In the genomic region with DNA sequence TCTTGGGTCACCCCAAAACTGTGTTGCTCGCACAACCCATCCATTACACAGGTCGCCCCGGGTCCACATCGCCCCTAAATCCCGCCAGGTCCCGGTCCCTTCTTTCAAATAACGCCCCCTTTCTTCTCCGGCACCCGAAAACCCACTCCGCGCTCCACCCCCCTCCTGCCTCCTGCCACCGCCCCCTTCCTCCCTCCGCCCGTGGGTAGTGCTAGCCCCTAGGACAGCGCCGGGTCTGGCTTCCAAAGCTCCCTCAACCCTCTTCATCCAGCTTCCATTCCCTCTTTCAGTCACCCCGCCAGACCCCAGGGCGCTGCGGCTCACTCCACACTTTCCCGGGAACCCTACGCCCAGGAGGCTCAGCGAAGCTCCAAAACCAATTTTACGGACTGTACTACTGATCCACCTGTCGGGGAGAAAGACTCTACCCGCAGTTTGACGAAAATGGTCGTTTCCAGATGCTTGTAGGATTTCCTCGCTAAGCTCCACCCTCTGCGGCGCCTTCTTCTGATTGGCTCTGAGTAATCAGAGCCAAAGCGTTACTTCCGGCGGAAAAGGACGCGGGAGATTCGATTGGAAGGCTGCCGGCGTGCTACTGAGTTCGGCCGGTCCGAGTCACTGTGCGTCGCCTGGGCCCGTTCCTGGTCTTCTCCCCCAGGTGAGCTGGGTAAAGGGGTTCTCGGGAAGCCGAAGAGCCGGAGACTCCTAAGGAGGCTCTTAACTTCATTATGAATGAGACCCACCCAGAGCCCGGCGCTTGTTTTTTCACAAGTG, we compare ENCODE assay signal across 1 cellular context.
A peak's percentile ranks its signal among the peaks of the same experiment; 100 is the strongest.
TF ChIP-seq lines count a peak whose summit lies in the region.

A gene with protein sequence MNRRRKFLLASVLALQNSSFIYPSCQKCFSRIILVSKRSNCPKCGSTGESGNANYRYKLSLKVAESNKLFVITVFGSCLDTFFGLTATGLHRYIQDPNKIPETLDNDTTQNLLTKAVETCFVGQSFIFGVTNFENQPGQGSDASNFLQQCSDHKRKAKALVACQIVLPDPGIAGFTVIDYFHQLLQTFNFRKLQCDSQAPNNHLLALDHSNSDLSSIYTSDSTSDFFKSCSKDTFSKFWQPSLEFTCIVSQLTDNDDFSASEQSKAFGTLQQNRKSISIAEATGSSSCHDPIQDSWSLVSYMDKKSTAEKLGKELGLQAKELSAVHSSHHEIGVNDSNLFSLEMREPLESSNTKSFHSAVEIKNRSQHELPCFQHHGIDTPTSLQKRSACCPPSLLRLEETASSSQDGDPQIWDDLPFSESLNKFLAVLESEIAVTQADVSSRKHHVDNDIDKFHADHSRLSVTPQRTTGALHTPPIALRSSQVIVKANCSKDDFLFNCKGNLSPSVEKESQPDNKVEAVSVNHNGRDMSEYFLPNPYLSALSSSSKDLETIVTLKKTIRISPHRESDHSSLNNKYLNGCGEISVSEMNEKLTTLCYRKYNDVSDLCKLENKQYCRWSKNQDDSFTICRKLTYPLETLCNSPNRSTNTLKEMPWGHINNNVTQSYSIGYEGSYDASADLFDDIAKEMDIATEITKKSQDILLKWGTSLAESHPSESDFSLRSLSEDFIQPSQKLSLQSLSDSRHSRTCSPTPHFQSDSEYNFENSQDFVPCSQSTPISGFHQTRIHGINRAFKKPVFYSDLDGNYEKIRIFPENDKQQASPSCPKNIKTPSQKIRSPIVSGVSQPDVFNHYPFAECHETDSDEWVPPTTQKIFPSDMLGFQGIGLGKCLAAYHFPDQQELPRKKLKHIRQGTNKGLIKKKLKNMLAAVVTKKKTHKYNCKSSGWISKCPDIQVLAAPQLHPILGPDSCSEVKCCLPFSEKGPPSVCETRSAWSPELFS (plus strand): TSS at position 572 of the 774 bp plus-strand sequence. CDS start 13,003 bp downstream, outside the sequence.

TF ChIP-seq in K562, 482 proteins besides CTCF, POLR2A, EP300 and RAD21 (continued from another document and continues in another):
- TF ChIP-seq, protein P1, sequence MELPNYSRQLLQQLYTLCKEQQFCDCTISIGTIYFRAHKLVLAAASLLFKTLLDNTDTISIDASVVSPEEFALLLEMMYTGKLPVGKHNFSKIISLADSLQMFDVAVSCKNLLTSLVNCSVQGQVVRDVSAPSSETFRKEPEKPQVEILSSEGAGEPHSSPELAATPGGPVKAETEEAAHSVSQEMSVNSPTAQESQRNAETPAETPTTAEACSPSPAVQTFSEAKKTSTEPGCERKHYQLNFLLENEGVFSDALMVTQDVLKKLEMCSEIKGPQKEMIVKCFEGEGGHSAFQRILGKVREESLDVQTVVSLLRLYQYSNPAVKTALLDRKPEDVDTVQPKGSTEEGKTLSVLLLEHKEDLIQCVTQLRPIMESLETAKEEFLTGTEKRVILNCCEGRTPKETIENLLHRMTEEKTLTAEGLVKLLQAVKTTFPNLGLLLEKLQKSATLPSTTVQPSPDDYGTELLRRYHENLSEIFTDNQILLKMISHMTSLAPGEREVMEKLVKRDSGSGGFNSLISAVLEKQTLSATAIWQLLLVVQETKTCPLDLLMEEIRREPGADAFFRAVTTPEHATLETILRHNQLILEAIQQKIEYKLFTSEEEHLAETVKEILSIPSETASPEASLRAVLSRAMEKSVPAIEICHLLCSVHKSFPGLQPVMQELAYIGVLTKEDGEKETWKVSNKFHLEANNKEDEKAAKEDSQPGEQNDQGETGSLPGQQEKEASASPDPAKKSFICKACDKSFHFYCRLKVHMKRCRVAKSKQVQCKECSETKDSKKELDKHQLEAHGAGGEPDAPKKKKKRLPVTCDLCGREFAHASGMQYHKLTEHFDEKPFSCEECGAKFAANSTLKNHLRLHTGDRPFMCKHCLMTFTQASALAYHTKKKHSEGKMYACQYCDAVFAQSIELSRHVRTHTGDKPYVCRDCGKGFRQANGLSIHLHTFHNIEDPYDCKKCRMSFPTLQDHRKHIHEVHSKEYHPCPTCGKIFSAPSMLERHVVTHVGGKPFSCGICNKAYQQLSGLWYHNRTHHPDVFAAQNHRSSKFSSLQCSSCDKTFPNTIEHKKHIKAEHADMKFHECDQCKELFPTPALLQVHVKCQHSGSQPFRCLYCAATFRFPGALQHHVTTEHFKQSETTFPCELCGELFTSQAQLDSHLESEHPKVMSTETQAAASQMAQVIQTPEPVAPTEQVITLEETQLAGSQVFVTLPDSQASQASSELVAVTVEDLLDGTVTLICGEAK (IDR thresholded peaks at IDR 0.05), result peak; percentile 91
- TF ChIP-seq, protein P1 (CRISPR knock-in tag; IDR thresholded peaks at IDR 0.05), result no peak
- TF ChIP-seq ZNF347 (CRISPR knock-in tag; IDR thresholded peaks at IDR 0.05; ENCODE audit: low read depth), result no peak
- TF ChIP-seq SAP30 (IDR thresholded peaks at IDR 0.05; ENCODE audit: borderline replicate concordance, insufficient read depth, low read depth, low read length, poor library complexity, severe bottlenecking), result peak; percentile 99
- TF ChIP-seq TCF3 (CRISPR knock-in tag; IDR thresholded peaks at IDR 0.05), result no peak; the same call in 1 of the 2 replicates
- TF ChIP-seq NUFIP1 (IDR thresholded peaks at IDR 0.05; ENCODE audit: partially characterized antibody), result no peak
- TF ChIP-seq FIP1L1 (IDR thresholded peaks at IDR 0.05; ENCODE audit: low read depth, low read length, poor library complexity, severe bottlenecking), result no peak
- no peak for TF ChIP-seq PURB (CRISPR knock-in tag; IDR thresholded peaks at IDR 0.05; ENCODE audit: low read depth)
- peak; percentile 99 for TF ChIP-seq JUND (IDR thresholded peaks at IDR 0.05; ENCODE audit: borderline replicate concordance, low read depth, low read length)
- no peak; the same call in 2 of the 3 replicates for TF ChIP-seq JUND (tag; IDR thresholded peaks at IDR 0.05; ENCODE audit: borderline replicate concordance, low read depth, low read length)
- TF ChIP-seq, protein P2, sequence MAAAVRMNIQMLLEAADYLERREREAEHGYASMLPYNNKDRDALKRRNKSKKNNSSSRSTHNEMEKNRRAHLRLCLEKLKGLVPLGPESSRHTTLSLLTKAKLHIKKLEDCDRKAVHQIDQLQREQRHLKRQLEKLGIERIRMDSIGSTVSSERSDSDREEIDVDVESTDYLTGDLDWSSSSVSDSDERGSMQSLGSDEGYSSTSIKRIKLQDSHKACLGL (CRISPR knock-in tag; IDR thresholded peaks at IDR 0.05; ENCODE audit: borderline replicate concordance, poor library complexity, severe bottlenecking), result peak; percentile 89
- TF ChIP-seq, protein P3, sequence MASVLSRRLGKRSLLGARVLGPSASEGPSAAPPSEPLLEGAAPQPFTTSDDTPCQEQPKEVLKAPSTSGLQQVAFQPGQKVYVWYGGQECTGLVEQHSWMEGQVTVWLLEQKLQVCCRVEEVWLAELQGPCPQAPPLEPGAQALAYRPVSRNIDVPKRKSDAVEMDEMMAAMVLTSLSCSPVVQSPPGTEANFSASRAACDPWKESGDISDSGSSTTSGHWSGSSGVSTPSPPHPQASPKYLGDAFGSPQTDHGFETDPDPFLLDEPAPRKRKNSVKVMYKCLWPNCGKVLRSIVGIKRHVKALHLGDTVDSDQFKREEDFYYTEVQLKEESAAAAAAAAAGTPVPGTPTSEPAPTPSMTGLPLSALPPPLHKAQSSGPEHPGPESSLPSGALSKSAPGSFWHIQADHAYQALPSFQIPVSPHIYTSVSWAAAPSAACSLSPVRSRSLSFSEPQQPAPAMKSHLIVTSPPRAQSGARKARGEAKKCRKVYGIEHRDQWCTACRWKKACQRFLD (CRISPR knock-in tag; IDR thresholded peaks at IDR 0.05), result peak; percentile 92
- TF ChIP-seq BCOR (IDR thresholded peaks at IDR 0.05), result peak; percentile 10; the same call in 1 of the 2 replicates
- TF ChIP-seq, protein P4, sequence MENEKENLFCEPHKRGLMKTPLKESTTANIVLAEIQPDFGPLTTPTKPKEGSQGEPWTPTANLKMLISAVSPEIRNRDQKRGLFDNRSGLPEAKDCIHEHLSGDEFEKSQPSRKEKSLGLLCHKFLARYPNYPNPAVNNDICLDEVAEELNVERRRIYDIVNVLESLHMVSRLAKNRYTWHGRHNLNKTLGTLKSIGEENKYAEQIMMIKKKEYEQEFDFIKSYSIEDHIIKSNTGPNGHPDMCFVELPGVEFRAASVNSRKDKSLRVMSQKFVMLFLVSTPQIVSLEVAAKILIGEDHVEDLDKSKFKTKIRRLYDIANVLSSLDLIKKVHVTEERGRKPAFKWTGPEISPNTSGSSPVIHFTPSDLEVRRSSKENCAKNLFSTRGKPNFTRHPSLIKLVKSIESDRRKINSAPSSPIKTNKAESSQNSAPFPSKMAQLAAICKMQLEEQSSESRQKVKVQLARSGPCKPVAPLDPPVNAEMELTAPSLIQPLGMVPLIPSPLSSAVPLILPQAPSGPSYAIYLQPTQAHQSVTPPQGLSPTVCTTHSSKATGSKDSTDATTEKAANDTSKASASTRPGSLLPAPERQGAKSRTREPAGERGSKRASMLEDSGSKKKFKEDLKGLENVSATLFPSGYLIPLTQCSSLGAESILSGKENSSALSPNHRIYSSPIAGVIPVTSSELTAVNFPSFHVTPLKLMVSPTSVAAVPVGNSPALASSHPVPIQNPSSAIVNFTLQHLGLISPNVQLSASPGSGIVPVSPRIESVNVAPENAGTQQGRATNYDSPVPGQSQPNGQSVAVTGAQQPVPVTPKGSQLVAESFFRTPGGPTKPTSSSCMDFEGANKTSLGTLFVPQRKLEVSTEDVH (IDR thresholded peaks at IDR 0.05; ENCODE audit: low read depth, partially characterized antibody), result peak; percentile 90
- TF ChIP-seq YBX1 (IDR thresholded peaks at IDR 0.05), result no peak
- TF ChIP-seq CBX3 (IDR thresholded peaks at IDR 0.05; ENCODE audit: borderline replicate concordance in 1 of 2, low read length in 2 of 2), result 0 out of 3 replicates have a peak, but pooled peaks of 1 of the 2 experiments have one; percentile 2
- no peak for TF ChIP-seq TBL1XR1 (IDR thresholded peaks at IDR 0.05; ENCODE audit: low read length in 2 of 2)
- TF ChIP-seq PML (IDR thresholded peaks at IDR 0.05; ENCODE audit: low read length), result peak; percentile 73
- TF ChIP-seq POLR2B (IDR thresholded peaks at IDR 0.05; ENCODE audit: low read depth, partially characterized antibody), result peak; percentile 47
- TF ChIP-seq, protein P5, sequence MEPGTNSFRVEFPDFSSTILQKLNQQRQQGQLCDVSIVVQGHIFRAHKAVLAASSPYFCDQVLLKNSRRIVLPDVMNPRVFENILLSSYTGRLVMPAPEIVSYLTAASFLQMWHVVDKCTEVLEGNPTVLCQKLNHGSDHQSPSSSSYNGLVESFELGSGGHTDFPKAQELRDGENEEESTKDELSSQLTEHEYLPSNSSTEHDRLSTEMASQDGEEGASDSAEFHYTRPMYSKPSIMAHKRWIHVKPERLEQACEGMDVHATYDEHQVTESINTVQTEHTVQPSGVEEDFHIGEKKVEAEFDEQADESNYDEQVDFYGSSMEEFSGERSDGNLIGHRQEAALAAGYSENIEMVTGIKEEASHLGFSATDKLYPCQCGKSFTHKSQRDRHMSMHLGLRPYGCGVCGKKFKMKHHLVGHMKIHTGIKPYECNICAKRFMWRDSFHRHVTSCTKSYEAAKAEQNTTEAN (CRISPR knock-in tag; IDR thresholded peaks at IDR 0.05), result no peak
- TF ChIP-seq ZNF668 (CRISPR knock-in tag; IDR thresholded peaks at IDR 0.05), result no peak
- TF ChIP-seq, protein P6, sequence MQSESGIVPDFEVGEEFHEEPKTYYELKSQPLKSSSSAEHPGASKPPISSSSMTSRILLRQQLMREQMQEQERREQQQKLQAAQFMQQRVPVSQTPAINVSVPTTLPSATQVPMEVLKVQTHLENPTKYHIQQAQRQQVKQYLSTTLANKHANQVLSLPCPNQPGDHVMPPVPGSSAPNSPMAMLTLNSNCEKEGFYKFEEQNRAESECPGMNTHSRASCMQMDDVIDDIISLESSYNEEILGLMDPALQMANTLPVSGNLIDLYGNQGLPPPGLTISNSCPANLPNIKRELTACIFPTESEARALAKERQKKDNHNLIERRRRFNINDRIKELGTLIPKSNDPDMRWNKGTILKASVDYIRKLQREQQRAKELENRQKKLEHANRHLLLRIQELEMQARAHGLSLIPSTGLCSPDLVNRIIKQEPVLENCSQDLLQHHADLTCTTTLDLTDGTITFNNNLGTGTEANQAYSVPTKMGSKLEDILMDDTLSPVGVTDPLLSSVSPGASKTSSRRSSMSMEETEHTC (IDR thresholded peaks at IDR 0.05), result no peak
- TF ChIP-seq, protein P7, sequence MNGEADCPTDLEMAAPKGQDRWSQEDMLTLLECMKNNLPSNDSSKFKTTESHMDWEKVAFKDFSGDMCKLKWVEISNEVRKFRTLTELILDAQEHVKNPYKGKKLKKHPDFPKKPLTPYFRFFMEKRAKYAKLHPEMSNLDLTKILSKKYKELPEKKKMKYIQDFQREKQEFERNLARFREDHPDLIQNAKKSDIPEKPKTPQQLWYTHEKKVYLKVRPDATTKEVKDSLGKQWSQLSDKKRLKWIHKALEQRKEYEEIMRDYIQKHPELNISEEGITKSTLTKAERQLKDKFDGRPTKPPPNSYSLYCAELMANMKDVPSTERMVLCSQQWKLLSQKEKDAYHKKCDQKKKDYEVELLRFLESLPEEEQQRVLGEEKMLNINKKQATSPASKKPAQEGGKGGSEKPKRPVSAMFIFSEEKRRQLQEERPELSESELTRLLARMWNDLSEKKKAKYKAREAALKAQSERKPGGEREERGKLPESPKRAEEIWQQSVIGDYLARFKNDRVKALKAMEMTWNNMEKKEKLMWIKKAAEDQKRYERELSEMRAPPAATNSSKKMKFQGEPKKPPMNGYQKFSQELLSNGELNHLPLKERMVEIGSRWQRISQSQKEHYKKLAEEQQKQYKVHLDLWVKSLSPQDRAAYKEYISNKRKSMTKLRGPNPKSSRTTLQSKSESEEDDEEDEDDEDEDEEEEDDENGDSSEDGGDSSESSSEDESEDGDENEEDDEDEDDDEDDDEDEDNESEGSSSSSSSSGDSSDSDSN (IDR thresholded peaks at IDR 0.05; ENCODE audit: borderline replicate concordance in 1 of 2, low read depth in 2 of 2, low read length in 2 of 2), result peak in 1 of 2 experiments; percentile 83; a peak in 1 of 4 replicates
- no peak for TF ChIP-seq RAD51 (IDR thresholded peaks at IDR 0.05; ENCODE audit: borderline replicate concordance, low read depth)
- peak; percentile 90 for TF ChIP-seq GABPB1 (CRISPR knock-in tag; IDR thresholded peaks at IDR 0.05)
- no peak for TF ChIP-seq YY1 (IDR thresholded peaks at IDR 0.05; ENCODE audit: borderline replicate concordance in 1 of 3, control insufficient read depth in 1 of 3, extremely low read depth in 1 of 3, insufficient read depth in 3 of 3, insufficient read length in 1 of 3, insufficient replicate concordance in 2 of 3, low read depth in 1 of 3, low read length in 2 of 3)
